ENCODE assay signal across 10 cellular contexts in the genomic region with DNA sequence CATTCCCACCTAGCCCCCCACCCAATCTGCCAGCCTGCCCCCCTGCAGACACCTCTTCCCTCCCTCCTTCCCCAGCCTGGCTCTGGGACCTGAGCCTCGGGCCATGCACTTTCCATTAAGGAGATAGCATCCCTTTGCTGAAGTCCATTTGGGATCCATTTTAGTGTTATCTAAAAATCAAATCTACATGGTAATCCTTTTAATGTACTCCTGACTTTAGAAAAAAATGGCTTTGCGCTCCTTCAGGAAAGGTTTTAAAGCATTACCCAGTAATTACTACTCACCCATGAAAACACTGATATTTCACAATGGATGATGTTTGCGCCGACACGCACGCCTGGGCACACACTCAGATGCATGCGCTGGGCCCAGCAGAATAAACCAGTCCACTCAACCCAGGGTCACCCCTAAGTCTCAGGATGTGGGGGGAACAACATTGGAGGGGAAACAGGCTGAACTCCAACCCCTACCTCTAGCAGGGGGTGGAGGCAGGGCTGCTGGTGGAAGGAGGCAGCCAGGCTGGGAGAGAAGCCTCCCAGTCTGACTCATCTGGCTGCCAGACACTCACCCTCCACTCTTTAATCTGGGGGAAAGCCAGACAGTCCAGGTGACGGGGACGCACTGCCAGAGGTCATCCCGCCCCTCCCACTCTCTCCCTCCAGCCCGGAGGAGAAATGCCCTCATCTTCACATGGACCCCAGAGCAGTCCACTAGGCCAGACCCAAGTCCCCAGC. TPM values are rescaled to one million over a fixed set of nuclear protein-coding genes. Genes with fewer than 3 reads are reported as not detected.
DNase-seq lines count a peak whose midpoint lies in the region; ATAC-seq and TF ChIP-seq lines count a peak whose summit lies in the region.
"Had no signal": no experiment of that assay in that cellular context is flagged by ENCODE, and none has a peak within 500 bp of the region (broad histone marks: within the 10 kb centered on the region; RNA-seq: fewer than 3 reads in every experiment).

No MANE protein-coding gene starts in this region.

- H3K9ac ChIP-seq in Karpas-422 (ENCODE audit: low read length), result no peak overlapping the region

- H2AFZ ChIP-seq in Karpas-422 (ENCODE audit: low read length), result no peak overlapping the region

- H3K4me3 ChIP-seq in BE2C (ENCODE audit: low read depth, low read length) (peak overlapping the region; percentile 8), HAP-1 (no peak overlapping the region), Karpas-422 (ENCODE audit: low read length) (no peak overlapping the region)
- H3K4me3 ChIP-seq: coronary artery, gastroesophageal sphincter had no signal

- peak; percentile 75 for DNase-seq in BE2C
- peak; percentile 83 for DNase-seq in M059J (ENCODE audit: low read depth)
- DNase-seq in amniotic epithelial cell (ENCODE audit: low read depth), result peak; percentile 60
- DNase-seq in left kidney (ENCODE audit: low read depth, low spot score), result peak; percentile 39
- DNase-seq in SIG-M5 (lab: John Stamatoyannopoulos, UW), result no peak
- DNase-seq in HAP-1 (ENCODE audit: low spot score in 2 of 2), result no peak
- no peak for DNase-seq in Karpas-422

- H3K9me2 ChIP-seq in Karpas-422 (replicated peaks; ENCODE audit: insufficient read depth, low read length), result no peaks in the 10 kb centered on the region

- no peak overlapping the region for H3K4me2 ChIP-seq in Karpas-422 (ENCODE audit: low read depth, low read length, poor library complexity, severe bottlenecking)

- H3K9me3 ChIP-seq in BE2C (no peaks in the 10 kb centered on the region), HAP-1 (no peaks in the 10 kb centered on the region), Karpas-422 (ENCODE audit: low read length) (no peaks in the 10 kb centered on the region)
- H3K9me3 ChIP-seq: gastroesophageal sphincter had no signal

- in situ Hi-C loops in HAP-1 (cut with MboI; ENCODE audit: low sequenced_read_pairs), result no loop called here

- no peaks in the 10 kb centered on the region for H3K79me2 ChIP-seq in Karpas-422 (ENCODE audit: low read length)

- ATAC-seq in HG03175 (IDR thresholded peaks at IDR 0.05; ENCODE audit: unreplicated experiment), result no peak
- ATAC-seq: gastroesophageal sphincter had no signal

- no peaks in the 10 kb centered on the region for H4K20me1 ChIP-seq in Karpas-422 (ENCODE audit: insufficient read depth, low read depth, low read length)

- no peak overlapping the region for H3K27ac ChIP-seq in Karpas-422 (ENCODE audit: low read length)
- H3K27ac ChIP-seq: coronary artery, gastroesophageal sphincter had no signal

- no peak for TF ChIP-seq CTCF in BE2C (IDR thresholded peaks at IDR 0.05; ENCODE audit: low read depth, low read length)

- H3K27me3 ChIP-seq in BE2C (no peaks in the 10 kb centered on the region), HAP-1 (ENCODE audit: low read depth) (no peaks in the 10 kb centered on the region), Karpas-422 (ENCODE audit: low read length) (no peaks in the 10 kb centered on the region)
- H3K27me3 ChIP-seq: gastroesophageal sphincter had no signal

- H3K36me3 ChIP-seq in BE2C (no peaks in the 10 kb centered on the region), HAP-1 (replicated peaks) (no peaks in the 10 kb centered on the region), Karpas-422 (ENCODE audit: insufficient read depth, low read length) (no peaks in the 10 kb centered on the region)
- H3K36me3 ChIP-seq: gastroesophageal sphincter had no signal

- peaks cover 58% of the 10 kb centered on the region for H3K4me1 ChIP-seq in BE2C
- H3K4me1 ChIP-seq in HAP-1, result peaks cover 6% of the 10 kb centered on the region
- H3K4me1 ChIP-seq in Karpas-422 (ENCODE audit: low read length), result no peaks in the 10 kb centered on the region

RNA-seq across cellular contexts. Expression of gene LMO1, which starts 29.8 kb away (rescaled TPM):
- 4.4 TPM for polyA plus RNA-seq in BE2C (2012; ENCODE audit: insufficient read depth, insufficient read length, low read depth)
- total RNA-seq in M059J (2014; rRNA removed; shearing (Covaris generic)), result not detected in 2 replicates
- not detected in 2 replicates for total RNA-seq in Karpas-422 (2014; rRNA removed; shearing (Covaris generic); ENCODE audit: low replicate concordance)
- total RNA-seq: gastroesophageal sphincter had no signal

Comparison
In these comparisons a context has a peak if more than half of its experiments do, and no peak if none do; other contexts are left out.
1. DNase-seq: peak in BE2C (single experiment), M059J (single experiment), amniotic epithelial cell (single experiment) and left kidney (single experiment); none in SIG-M5 (single experiment), HAP-1 (0 of 2) and Karpas-422 (single experiment).